ENCODE assay signal across 6 cellular contexts in genomic region chrX:49042581-49043219, GRCh38. TPM values are rescaled to one million over a fixed set of nuclear protein-coding genes. Genes with fewer than 3 reads are reported as not detected.
DNase-seq lines count a peak whose midpoint lies in the region; ATAC-seq and TF ChIP-seq lines count a peak whose summit lies in the region.

No MANE protein-coding gene starts in this region.

- peak overlapping the region in 1 of 2 donors; percentile 63 for H3K4me3 ChIP-seq in CD4-positive, alpha-beta memory T cell (ENCODE audit: low read length in 2 of 2)
- H3K4me3 ChIP-seq in Karpas-422 (ENCODE audit: low read length) (peak overlapping the region; percentile 82), fibroblast of mammary gland (ENCODE audit: control insufficient read depth, low read depth, low read length) (peak overlapping the region; percentile 77), stomach smooth muscle (ENCODE audit: low read length in 2 of 2) (peak overlapping the region; percentile 77 to 94)

- peaks cover 39% of the 10 kb centered on the region for H3K4me1 ChIP-seq in CD4-positive, alpha-beta memory T cell (ENCODE audit: insufficient read depth, low read length)
- H3K4me1 ChIP-seq in Karpas-422 (ENCODE audit: low read length), result peaks cover 18% of the 10 kb centered on the region
- peaks cover 22% of the 10 kb centered on the region for H3K4me1 ChIP-seq in stomach smooth muscle (ENCODE audit: control insufficient read depth, insufficient read depth, low read length)

- H3K36me3 ChIP-seq in CD4-positive, alpha-beta memory T cell (ENCODE audit: insufficient read depth, low read length), result peaks cover 9% of the 10 kb centered on the region
- no peaks in the 10 kb centered on the region for H3K36me3 ChIP-seq in Karpas-422 (ENCODE audit: insufficient read depth, low read length)
- peaks cover 8 to 11% of the 10 kb centered on the region in 2 donors for H3K36me3 ChIP-seq in stomach smooth muscle (ENCODE audit: control insufficient read depth in 2 of 2, insufficient read depth in 2 of 2, low read length in 2 of 2)

- H2AFZ ChIP-seq in Karpas-422 (ENCODE audit: low read length), result no peak overlapping the region

- H3K79me2 ChIP-seq in Karpas-422 (ENCODE audit: low read length), result peaks cover 16% of the 10 kb centered on the region

- peak overlapping the region; percentile 84 to 94 (median 89) for H3K4me3 Mint-ChIP-seq in CD4-positive, alpha-beta memory T cell

- peak in 1 of 5 donors; percentile 12 for DNase-seq in CD4-positive, alpha-beta memory T cell
- DNase-seq in Karpas-422 (peak; percentile 50), fibroblast of mammary gland (ENCODE audit: low read depth) (no peak)

- H3K4me1 Mint-ChIP-seq in CD4-positive, alpha-beta memory T cell, result peaks cover 18 to 47% (median 30%) of the 10 kb centered on the region in 4 donors

- peaks cover 0 to 21% of the 10 kb centered on the region in 2 donors for H3K36me3 Mint-ChIP-seq in CD4-positive, alpha-beta memory T cell

- intact Hi-C loops in CD4-positive, alpha-beta memory T cell (cut with micrococcal nuclease), result loop anchor here (1.0 to 10.0 kb wide), 10 partner anchors 15 to 398 kb away; partner anchors contain the start of genes GPKOW, GRIPAP1, PIM2 and PQBP1

- peak overlapping the region; percentile 80 for H3K4me2 ChIP-seq in Karpas-422 (ENCODE audit: low read depth, low read length, poor library complexity, severe bottlenecking)

- H3K9me3 Mint-ChIP-seq in CD4-positive, alpha-beta memory T cell, result peaks cover 0 to 1% (median 0%) of the 10 kb centered on the region in 8 donors

- TF ChIP-seq POLR2A in GM18505 (IDR thresholded peaks at IDR 0.05; ENCODE audit: borderline replicate concordance, extremely low read depth, insufficient read depth, insufficient read length), result no peak

- no peak for TF ChIP-seq CTCF in fibroblast of mammary gland (conservative IDR thresholded peaks at IDR 0.05; ENCODE audit: control insufficient read depth, insufficient read depth, low read depth, low read length)

- H3K27me3 Mint-ChIP-seq in CD4-positive, alpha-beta memory T cell, result no peaks in the 10 kb centered on the region

- CTCF ChIA-PET in CD4-positive, alpha-beta memory T cell (lab: Charles Lee; ENCODE audit: partially characterized antibody), result interaction anchor here (1.1 to 4.8 kb wide), 8 partner anchors 9 to 394 kb away, joined by 3 to 23 read pairs (median 5); partner anchors contain the start of genes GRIPAP1 and KCND1

- POLR2A ChIA-PET in CD4-positive, alpha-beta memory T cell (lab: Charles Lee; ENCODE audit: partially characterized antibody), result interaction anchor here (0.6 to 3.1 kb wide), 19 partner anchors 10 to 468 kb away, joined by 3 to 20 read pairs (median 5); partner anchors contain the start of genes GRIPAP1, KCND1, OTUD5 and PQBP1

- no peaks in the 10 kb centered on the region for H3K9me3 ChIP-seq in CD4-positive, alpha-beta memory T cell (ENCODE audit: control insufficient read depth in 1 of 2, low read length in 2 of 2)
- H3K9me3 ChIP-seq in Karpas-422 (ENCODE audit: low read length), result no peaks in the 10 kb centered on the region
- H3K9me3 ChIP-seq in stomach smooth muscle (ENCODE audit: control insufficient read depth in 2 of 2, low read length in 2 of 2), result no peaks in the 10 kb centered on the region

- no peaks in the 10 kb centered on the region for H4K20me1 ChIP-seq in Karpas-422 (ENCODE audit: insufficient read depth, low read depth, low read length)

- peak overlapping the region; percentile 84 for H3K9ac ChIP-seq in Karpas-422 (ENCODE audit: low read length)
- peak overlapping the region; percentile 97 to 99 for H3K9ac ChIP-seq in stomach smooth muscle (ENCODE audit: low read length in 2 of 2)

- peak overlapping the region; percentile 93 for H3K27ac ChIP-seq in CD4-positive, alpha-beta memory T cell (ENCODE audit: low read depth, low read length)
- H3K27ac ChIP-seq in Karpas-422 (ENCODE audit: low read length) (peak overlapping the region; percentile 45; the same call in 1 of the 2 replicates), stomach smooth muscle (ENCODE audit: low read length) (peak overlapping the region; percentile 97)

- no peaks in the 10 kb centered on the region for H3K9me2 ChIP-seq in Karpas-422 (replicated peaks; ENCODE audit: insufficient read depth, low read length)

- peak overlapping the region; percentile 93 to 97 (median 95) for H3K27ac Mint-ChIP-seq in CD4-positive, alpha-beta memory T cell

- no peak for ATAC-seq in GM18505 (IDR thresholded peaks at IDR 0.05; ENCODE audit: unreplicated experiment)
- no peak for ATAC-seq in GM21576 (IDR thresholded peaks at IDR 0.05; ENCODE audit: unreplicated experiment)

- no peaks in the 10 kb centered on the region for H3K27me3 ChIP-seq in CD4-positive, alpha-beta memory T cell (ENCODE audit: insufficient read depth, low read length)
- no peaks in the 10 kb centered on the region for H3K27me3 ChIP-seq in Karpas-422 (ENCODE audit: low read length)
- H3K27me3 ChIP-seq in stomach smooth muscle (ENCODE audit: control insufficient read depth in 1 of 2, insufficient read depth in 2 of 2, low read length in 2 of 2), result peaks cover 0 to 3% of the 10 kb centered on the region in 2 donors

RNA-seq across cellular contexts. Expression of gene TFE3, which starts 0.5 kb away (rescaled TPM):
- 10 to 100 TPM; 35.5 to 37.6 TPM for total RNA-seq in CD4-positive, alpha-beta memory T cell
- polyA plus RNA-seq in CD4-positive, alpha-beta memory T cell, result 1 to 10 TPM; 3.0 to 8.0 TPM
- 4.4 and 11.8 TPM in 2 replicates for total RNA-seq in Karpas-422 (2014; rRNA removed; shearing (Covaris generic); ENCODE audit: low replicate concordance)

RNA-seq across cellular contexts. Expression of gene CCDC120, which starts 16.1 kb away (rescaled TPM):
- total RNA-seq in CD4-positive, alpha-beta memory T cell, result 10 to 100 TPM in 1 of 2 experiments, 1 to 10 TPM in 1; 9.8 to 10.6 TPM
- polyA plus RNA-seq in CD4-positive, alpha-beta memory T cell, result under 1 TPM; 0.19 to 0.94 TPM
- total RNA-seq in Karpas-422 (2014; rRNA removed; shearing (Covaris generic); ENCODE audit: low replicate concordance), result not detected in 2 replicates

RNA-seq across cellular contexts. Expression of gene PRAF2, which starts 31.1 kb away (rescaled TPM):
- 10 to 100 TPM; 25.4 to 28.9 TPM for total RNA-seq in CD4-positive, alpha-beta memory T cell
- polyA plus RNA-seq in CD4-positive, alpha-beta memory T cell, result 10 to 100 TPM; 29.3 to 60.1 TPM
- 0.34 and 2.5 TPM in 2 replicates for total RNA-seq in Karpas-422 (2014; rRNA removed; shearing (Covaris generic); ENCODE audit: low replicate concordance)

RNA-seq across cellular contexts. Expression of gene WDR45, which starts 37.0 kb away (rescaled TPM):
- total RNA-seq in CD4-positive, alpha-beta memory T cell, result 100 to 1,000 TPM; 102 to 126 TPM
- 10 to 100 TPM; 43.2 to 57.3 TPM for polyA plus RNA-seq in CD4-positive, alpha-beta memory T cell
- 80.3 and 115 TPM in 2 replicates for total RNA-seq in Karpas-422 (2014; rRNA removed; shearing (Covaris generic); ENCODE audit: low replicate concordance)

RNA-seq across cellular contexts. Expression of gene GRIPAP1, which starts 40.6 kb away (rescaled TPM):
- total RNA-seq in CD4-positive, alpha-beta memory T cell, result 100 to 1,000 TPM in 1 of 2 experiments, 10 to 100 TPM in 1; 99.6 to 111 TPM
- polyA plus RNA-seq in CD4-positive, alpha-beta memory T cell, result 10 to 100 TPM in 1 of 2 donors, 1 to 10 TPM in 1; 4.8 to 18.7 TPM
- 18.0 and 37.6 TPM in 2 replicates for total RNA-seq in Karpas-422 (2014; rRNA removed; shearing (Covaris generic); ENCODE audit: low replicate concordance)

Comparison
In these comparisons a context has a peak if more than half of its experiments do, and no peak if none do; other contexts are left out.
1. H3K27ac ChIP-seq: peak in every context shown above with its lines; median percentile 97 in stomach smooth muscle; 93 in CD4-positive, alpha-beta memory T cell; 45 in Karpas-422.
2. RNA of gene CCDC120, which starts 16.1 kb away (total RNA-seq): 9.8 to 10.6 TPM in CD4-positive, alpha-beta memory T cell; not detected in Karpas-422; every median in the first group is over 10 times any median in the second.